Comparison of ENCODE assay signal across 1 cellular context in the genomic region with DNA sequence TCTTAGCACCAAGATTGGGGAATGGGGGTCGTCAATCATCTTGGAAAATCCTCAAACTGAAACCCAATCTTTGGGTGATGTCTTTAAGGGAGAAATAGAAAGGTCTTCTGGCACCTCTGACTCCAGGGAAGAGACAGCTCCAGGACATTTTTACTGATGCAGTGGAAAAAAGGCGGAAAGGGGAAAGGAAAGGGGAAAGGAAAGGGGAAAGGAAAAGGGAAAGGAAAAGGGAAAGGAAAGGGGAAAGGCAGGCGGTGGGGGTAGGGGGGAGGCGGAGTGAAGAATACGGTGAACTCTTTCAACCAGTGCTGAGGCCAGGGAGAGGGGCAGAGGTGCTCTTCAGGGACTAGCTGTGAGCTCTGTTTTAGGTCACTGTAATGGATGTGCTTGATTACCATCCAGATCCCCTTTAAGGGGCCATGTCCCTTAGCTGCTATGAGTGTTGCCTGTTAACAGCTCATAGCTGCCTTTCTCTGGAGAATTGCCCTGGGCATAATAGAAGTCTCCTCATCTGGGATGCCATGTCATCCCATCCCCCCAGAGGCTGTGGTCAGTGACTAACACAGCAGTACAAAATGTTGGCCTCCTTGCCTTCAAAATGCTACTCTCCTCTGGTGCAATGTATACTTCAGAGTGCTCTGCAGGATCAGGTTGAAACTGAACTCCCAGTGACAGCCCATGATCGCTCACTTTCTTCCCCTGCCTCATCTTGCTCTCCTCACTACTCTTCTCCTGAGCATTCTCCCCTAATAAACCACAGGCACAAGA.
TF ChIP-seq lines count a peak whose summit lies in the region.

No MANE protein-coding gene starts in this region.

TF ChIP-seq in H1, 55 proteins besides CTCF, POLR2A, EP300 and RAD21:
- no peak for TF ChIP-seq FOSL1 (IDR thresholded peaks at IDR 0.05; ENCODE audit: insufficient read depth, low read depth, low read length)
- TF ChIP-seq BRCA1 (IDR thresholded peaks at IDR 0.05; ENCODE audit: low read depth, low read length): no peak
- no peak for TF ChIP-seq TEAD4 (IDR thresholded peaks at IDR 0.05; ENCODE audit: low read depth, low read length)
- no peak for TF ChIP-seq JUND (IDR thresholded peaks at IDR 0.05; ENCODE audit: low read length)
- no peak for TF ChIP-seq SP4 (IDR thresholded peaks at IDR 0.05; ENCODE audit: low read length)
- no peak for TF ChIP-seq SIN3A (conservative IDR thresholded peaks at IDR 0.05 in 1 of 2, IDR thresholded peaks at IDR 0.05 in 1 of 2; ENCODE audit: low read depth in 1 of 2, low read length in 2 of 2)
- no peak for TF ChIP-seq ZNF274 (IDR thresholded peaks at IDR 0.05; ENCODE audit: borderline replicate concordance, extremely low read depth, low read length)
- no peak for TF ChIP-seq CTBP2 (IDR thresholded peaks at IDR 0.05; ENCODE audit: borderline replicate concordance, insufficient read depth, insufficient read length, low read length)
- no peak for TF ChIP-seq CREB1 (IDR thresholded peaks at IDR 0.05)
